8 cellular contexts compared by ENCODE assay signal in the genomic region with DNA sequence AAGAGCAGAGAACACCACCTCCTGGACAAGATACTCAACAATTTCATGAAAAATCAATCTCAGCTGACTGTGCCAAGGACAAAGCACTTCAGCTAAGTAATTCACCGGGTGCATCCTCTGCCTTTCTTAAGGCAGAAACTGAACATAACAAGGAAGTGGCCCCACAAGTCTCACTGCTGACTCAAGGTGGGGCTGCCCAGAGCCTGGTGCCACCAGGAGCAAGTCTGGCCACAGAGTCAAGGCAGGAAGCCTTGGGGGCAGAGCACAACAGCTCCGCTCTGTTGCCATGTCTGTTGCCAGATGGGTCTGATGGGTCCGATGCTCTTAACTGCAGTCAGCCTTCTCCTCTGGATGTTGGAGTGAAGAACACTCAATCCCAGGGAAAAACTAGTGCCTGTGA.
A peak's percentile ranks its signal among the peaks of the same experiment; 100 is the strongest.
DNase-seq lines count a peak whose midpoint lies in the region; ATAC-seq, FAIRE-seq and TF ChIP-seq lines count a peak whose summit lies in the region.

No MANE protein-coding gene starts in this region.

- FAIRE-seq in HTR-8/SVneo (lab: Jason Lieb, UNC): no peak

- peaks cover 44% of the 10 kb centered on the region for H3K36me3 Mint-ChIP-seq in activated CD8-positive, alpha-beta T cell treated with anti-CD3 and anti-CD28 coated beads for 36 hours (ENCODE audit: low read depth)
- H3K36me3 Mint-ChIP-seq in glutamatergic neuron (ENCODE audit: unreplicated experiment): no peaks in the 10 kb centered on the region

- POLR2A ChIA-PET in activated CD8-positive, alpha-beta T cell treated with anti-CD3 and anti-CD28 coated beads for 36 hours (lab: Charles Lee): interaction anchor here (0.7 to 3.5 kb wide), 12 partner anchors 21 to 204 kb away, joined by 3 to 18 read pairs (median 4); no protein-coding TSS in a partner anchor

- H3K4me1 ChIP-seq in GM23248 (ENCODE audit: insufficient read depth): peaks cover 33% of the 10 kb centered on the region

- H3F3A ChIP-seq in GM23248 (ENCODE audit: insufficient read depth): peaks cover 15% of the 10 kb centered on the region; the same call in 1 of the 2 replicates

- no peaks in the 10 kb centered on the region for H3K36me3 ChIP-seq in GM23248 (ENCODE audit: low read depth)

- CTCF ChIA-PET in activated CD8-positive, alpha-beta T cell treated with anti-CD3 and anti-CD28 coated beads for 36 hours (lab: Charles Lee): interaction anchor here (1.0 to 4.2 kb wide), 13 partner anchors 12 to 260 kb away, joined by 3 to 14 read pairs (median 4); no protein-coding TSS in a partner anchor

- H3K27me3 Mint-ChIP-seq in activated CD8-positive, alpha-beta T cell treated with anti-CD3 and anti-CD28 coated beads for 36 hours: no peaks in the 10 kb centered on the region
- peaks cover 16% of the 10 kb centered on the region for H3K27me3 Mint-ChIP-seq in glutamatergic neuron (ENCODE audit: unreplicated experiment)

- DNase-seq in GM23248 (peak; percentile 24), glutamatergic neuron (no peak), HTR-8/SVneo (ENCODE audit: insufficient read length, low spot score) (no peak), iPS-NIHi11 (ENCODE audit: low spot score) (no peak), amygdala (lab: John Stamatoyannopoulos, UW) (no peak)
- peak; percentile 84 for DNase-seq in activated CD8-positive, alpha-beta T cell treated with anti-CD3 and anti-CD28 coated beads for 36 hours
- DNase-seq in stimulated activated CD8-positive, alpha-beta memory T cell treated with anti-CD3 and anti-CD28 coated beads, Interleukin-12 subunit alpha, Interleukin-12 subunit beta, amount 100 ng/mL, for 4 hours (ENCODE audit: low read depth): peak; percentile 32

- intact Hi-C loops in activated CD8-positive, alpha-beta T cell treated with anti-CD3 and anti-CD28 coated beads for 36 hours (cut with micrococcal nuclease): loop anchor here (2.0 kb wide), 1 partner anchor 36 kb away; no protein-coding TSS in a partner anchor

- H3K9ac ChIP-seq in GM23248: peak overlapping the region; percentile 32; the same call in 1 of the 2 replicates

- H3K4me2 ChIP-seq in GM23248 (ENCODE audit: unreplicated experiment): no peak overlapping the region

- peak overlapping the region; percentile 94 for H3K27ac Mint-ChIP-seq in activated CD8-positive, alpha-beta T cell treated with anti-CD3 and anti-CD28 coated beads for 36 hours
- H3K27ac Mint-ChIP-seq in glutamatergic neuron (ENCODE audit: unreplicated experiment): peak overlapping the region; percentile 92

- no peak overlapping the region for H2AFZ ChIP-seq in GM23248

- ATAC-seq in activated CD8-positive, alpha-beta T cell treated with anti-CD3 and anti-CD28 coated beads for 36 hours: peak; percentile 66
- ATAC-seq in GM21723 (IDR thresholded peaks at IDR 0.05; ENCODE audit: unreplicated experiment): no peak

- H3K4me1 Mint-ChIP-seq in activated CD8-positive, alpha-beta T cell treated with anti-CD3 and anti-CD28 coated beads for 36 hours (ENCODE audit: low read depth): peaks cover 71% of the 10 kb centered on the region
- peaks cover 63% of the 10 kb centered on the region for H3K4me1 Mint-ChIP-seq in glutamatergic neuron (ENCODE audit: low read depth, unreplicated experiment)

- H4K20me1 ChIP-seq in GM23248 (ENCODE audit: insufficient read depth): no peaks in the 10 kb centered on the region

- H3K27ac ChIP-seq in GM23248: peak overlapping the region; percentile 84

- no peak overlapping the region for H3K4me3 ChIP-seq in GM23248

- in situ Hi-C loops in GM23248 (cut with MboI): no loop called here

- H3K27me3 ChIP-seq in GM23248 (replicated peaks; ENCODE audit: insufficient read depth): no peaks in the 10 kb centered on the region

- H3K9me3 Mint-ChIP-seq in activated CD8-positive, alpha-beta T cell treated with anti-CD3 and anti-CD28 coated beads for 36 hours: no peaks in the 10 kb centered on the region
- peaks cover 16% of the 10 kb centered on the region for H3K9me3 Mint-ChIP-seq in glutamatergic neuron (ENCODE audit: unreplicated experiment)

- no peak for TF ChIP-seq CTCF in activated CD8-positive, alpha-beta T cell treated with anti-CD3 and anti-CD28 coated beads for 36 hours (IDR thresholded peaks at IDR 0.05)
- no peak for TF ChIP-seq CTCF in glutamatergic neuron (IDR thresholded peaks at IDR 0.05; ENCODE audit: partially characterized antibody, unreplicated experiment)

- peaks cover 44% of the 10 kb centered on the region for H3K79me2 ChIP-seq in GM23248 (ENCODE audit: insufficient read depth)

- 59 to 63% methylated on average over 3 of the region's 3 CpGs for WGBS in GM23248 (ENCODE audit: low coverage in 1 of 2, low lambda C conversion rate in 2 of 2, missing lambda C conversion rate in 2 of 2), 2 experiments

- H3K9me2 ChIP-seq in GM23248 (ENCODE audit: insufficient read depth): no peaks in the 10 kb centered on the region

- H3K4me3 Mint-ChIP-seq in activated CD8-positive, alpha-beta T cell treated with anti-CD3 and anti-CD28 coated beads for 36 hours: peak overlapping the region; percentile 83
- H3K4me3 Mint-ChIP-seq in glutamatergic neuron (ENCODE audit: unreplicated experiment): no peak overlapping the region

- no peaks in the 10 kb centered on the region for H3K9me3 ChIP-seq in GM23248 (ENCODE audit: low read depth)

Comparison
In these comparisons a context has a peak if more than half of its experiments do, and no peak if none do; other contexts are left out.
1. DNase-seq: peak in GM23248 (single experiment), activated CD8-positive, alpha-beta T cell treated with anti-CD3 and anti-CD28 coated beads for 36 hours (single experiment) and stimulated activated CD8-positive, alpha-beta memory T cell treated with anti-CD3 and anti-CD28 coated beads, Interleukin-12 subunit alpha, Interleukin-12 subunit beta, amount 100 ng/mL, for 4 hours (single experiment); none in glutamatergic neuron (single experiment), HTR-8/SVneo (single experiment), iPS-NIHi11 (single experiment) and amygdala (0 of 56).